12 cellular contexts compared by ENCODE assay signal in the genomic region with DNA sequence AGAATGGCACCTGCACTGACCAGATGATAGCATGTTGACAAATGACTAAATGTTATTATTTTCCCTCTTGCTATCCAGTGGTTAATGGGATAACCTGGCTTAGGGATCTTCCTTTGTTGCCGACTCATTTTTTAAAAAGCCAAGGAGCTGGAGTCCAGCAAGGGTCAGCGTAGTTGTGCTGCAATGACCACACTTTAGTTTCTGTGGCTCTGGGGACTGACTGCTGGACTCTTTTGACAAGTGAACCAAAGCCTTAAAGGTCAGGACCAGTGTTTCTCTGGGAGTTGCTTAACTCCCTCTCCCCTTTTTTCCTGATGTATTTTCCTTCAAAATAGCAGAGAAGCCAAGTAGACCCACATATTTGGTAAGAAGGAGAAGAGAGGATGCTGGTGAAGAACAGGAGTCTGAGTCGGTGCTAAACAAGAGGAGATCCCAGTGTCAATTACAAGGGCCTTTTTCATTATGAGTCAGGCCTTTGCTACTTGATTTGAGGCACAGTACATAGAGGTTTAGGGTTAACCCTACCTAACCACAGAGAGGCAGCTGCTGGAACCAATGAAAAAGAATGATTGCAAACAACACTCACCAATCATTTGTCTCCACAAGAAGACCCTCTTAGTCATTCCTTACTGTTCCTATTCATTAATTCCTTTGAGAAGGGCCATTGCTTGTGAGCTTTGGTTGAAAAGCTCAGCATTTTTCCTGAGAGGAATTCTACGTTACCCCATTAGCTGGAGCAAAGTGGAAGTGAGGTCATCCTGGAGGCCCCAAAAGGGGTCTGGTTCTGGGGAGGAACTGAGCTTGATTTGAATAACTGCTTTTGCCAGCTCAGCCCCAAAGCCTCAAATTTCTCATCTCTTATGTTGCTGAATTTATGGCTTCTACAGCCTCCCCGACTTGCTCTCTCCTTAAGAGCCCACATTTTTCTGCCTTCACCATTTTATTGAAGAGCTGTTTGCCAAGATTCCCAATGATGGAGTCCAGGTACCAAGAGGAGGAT.
DNase-seq lines count a peak whose midpoint lies in the region; ATAC-seq lines count a peak whose summit lies in the region.
"Had no signal": no experiment of that assay in that cellular context is flagged by ENCODE, and none has a peak within 500 bp of the region (broad histone marks: within the 10 kb centered on the region; RNA-seq: fewer than 3 reads in every experiment).

No MANE protein-coding gene starts in this region.

- ATAC-seq in activated T-cell treated with anti-CD3 and anti-CD28 coated beads, Interleukin-2, amount 50 U/mL, for 72 hours (replicated peaks in 1 of 2): peak; percentile 85 to 88
- ATAC-seq in HG02678 (IDR thresholded peaks at IDR 0.05; ENCODE audit: unreplicated experiment) (peak; percentile 94), HG03520 (IDR thresholded peaks at IDR 0.05; ENCODE audit: unreplicated experiment) (peak; percentile 99)
- peak; percentile 92 for ATAC-seq in stimulated activated naive CD8-positive, alpha-beta T cell treated with anti-CD3 and anti-CD28 coated beads, Interleukin-15, amount 100 ng/mL, for 72 hours

- no peak overlapping the region for H3K4me3 Mint-ChIP-seq in activated T-cell treated with anti-CD3 and anti-CD28 coated beads, Interleukin-2, amount 50 U/mL, for 72 hours
- no peak overlapping the region for H3K4me3 Mint-ChIP-seq in stimulated activated naive CD8-positive, alpha-beta T cell treated with anti-CD3 and anti-CD28 coated beads, Interleukin-15, amount 100 ng/mL, for 72 hours
- H3K4me3 Mint-ChIP-seq: nephron had no signal

- peak; percentile 4 to 5 for DNase-seq in activated T-cell treated with anti-CD3 and anti-CD28 coated beads, Interleukin-2, amount 50 U/mL, for 72 hours
- no peak for DNase-seq in activated T-cell treated with anti-CD3 and anti-CD28 coated beads, Interleukin-2, amount 50 U/mL, for 48 hours
- DNase-seq in stimulated activated naive CD8-positive, alpha-beta T cell treated with anti-CD3 and anti-CD28 coated beads, Interleukin-15, amount 100 ng/mL, for 72 hours: no peak
- DNase-seq in NCI-H2196 (lab: John Stamatoyannopoulos, UW; ENCODE audit: unreplicated experiment): no peak
- DNase-seq in stimulated activated CD4-positive, alpha-beta T cell treated with anti-CD3 and anti-CD28 coated beads, Interleukin-15, amount 100 ng/mL, for 24 hours: no peak
- no peak for DNase-seq in NCI-H187 treated with DMSO at 0.1 percent for 48 hours (lab: John Stamatoyannopoulos, UW)
- DNase-seq: activated effector memory CD4-positive, alpha-beta T cell treated with anti-CD3 and anti-CD28 coated beads, Interleukin-2, amount 50 U/mL, for 16 hours; NCI-H510A treated with DMSO at 0.1 percent for 48 hours; stimulated activated CD4-positive, alpha-beta T cell treated with anti-CD3 and anti-CD28 coated beads, Interleukin-2, amount 100 ng/mL, for 48 hours had no signal

- H3K9me3 Mint-ChIP-seq in activated T-cell treated with anti-CD3 and anti-CD28 coated beads, Interleukin-2, amount 50 U/mL, for 72 hours: no peaks in the 10 kb centered on the region
- H3K9me3 Mint-ChIP-seq in stimulated activated naive CD8-positive, alpha-beta T cell treated with anti-CD3 and anti-CD28 coated beads, Interleukin-15, amount 100 ng/mL, for 72 hours: no peaks in the 10 kb centered on the region
- H3K9me3 Mint-ChIP-seq: nephron had no signal

- H3K4me1 Mint-ChIP-seq in activated T-cell treated with anti-CD3 and anti-CD28 coated beads, Interleukin-2, amount 50 U/mL, for 72 hours (ENCODE audit: low read depth): no peaks in the 10 kb centered on the region
- H3K4me1 Mint-ChIP-seq in stimulated activated naive CD8-positive, alpha-beta T cell treated with anti-CD3 and anti-CD28 coated beads, Interleukin-15, amount 100 ng/mL, for 72 hours: peaks cover 5% of the 10 kb centered on the region
- H3K4me1 Mint-ChIP-seq: nephron had no signal

- H3K36me3 Mint-ChIP-seq in activated T-cell treated with anti-CD3 and anti-CD28 coated beads, Interleukin-2, amount 50 U/mL, for 72 hours (ENCODE audit: insufficient read depth in 2 of 2): no peaks in the 10 kb centered on the region

- no peak overlapping the region for H3K27ac Mint-ChIP-seq in activated T-cell treated with anti-CD3 and anti-CD28 coated beads, Interleukin-2, amount 50 U/mL, for 72 hours
- no peak overlapping the region for H3K27ac Mint-ChIP-seq in stimulated activated naive CD8-positive, alpha-beta T cell treated with anti-CD3 and anti-CD28 coated beads, Interleukin-15, amount 100 ng/mL, for 72 hours
- H3K27ac Mint-ChIP-seq: nephron had no signal

- H3K27me3 Mint-ChIP-seq in activated T-cell treated with anti-CD3 and anti-CD28 coated beads, Interleukin-2, amount 50 U/mL, for 72 hours (ENCODE audit: low read depth): peaks cover 6% of the 10 kb centered on the region
- peaks cover 29% of the 10 kb centered on the region for H3K27me3 Mint-ChIP-seq in stimulated activated naive CD8-positive, alpha-beta T cell treated with anti-CD3 and anti-CD28 coated beads, Interleukin-15, amount 100 ng/mL, for 72 hours

Comparison
In these comparisons a context has a peak if more than half of its experiments do, and no peak if none do; other contexts are left out.
1. DNase-seq: peak in activated T-cell treated with anti-CD3 and anti-CD28 coated beads, Interleukin-2, amount 50 U/mL, for 72 hours (2 of 2); none in activated T-cell treated with anti-CD3 and anti-CD28 coated beads, Interleukin-2, amount 50 U/mL, for 48 hours (0 of 2), stimulated activated naive CD8-positive, alpha-beta T cell treated with anti-CD3 and anti-CD28 coated beads, Interleukin-15, amount 100 ng/mL, for 72 hours (0 of 2), NCI-H2196 (single experiment), stimulated activated CD4-positive, alpha-beta T cell treated with anti-CD3 and anti-CD28 coated beads, Interleukin-15, amount 100 ng/mL, for 24 hours (single experiment) and NCI-H187 treated with DMSO at 0.1 percent for 48 hours (single experiment).
2. Peak in every context shown above with its lines, with median percentiles within 50 percentile points of each other: ATAC-seq.